Comparison of ENCODE assay signal across 34 cellular contexts in the genomic region with DNA sequence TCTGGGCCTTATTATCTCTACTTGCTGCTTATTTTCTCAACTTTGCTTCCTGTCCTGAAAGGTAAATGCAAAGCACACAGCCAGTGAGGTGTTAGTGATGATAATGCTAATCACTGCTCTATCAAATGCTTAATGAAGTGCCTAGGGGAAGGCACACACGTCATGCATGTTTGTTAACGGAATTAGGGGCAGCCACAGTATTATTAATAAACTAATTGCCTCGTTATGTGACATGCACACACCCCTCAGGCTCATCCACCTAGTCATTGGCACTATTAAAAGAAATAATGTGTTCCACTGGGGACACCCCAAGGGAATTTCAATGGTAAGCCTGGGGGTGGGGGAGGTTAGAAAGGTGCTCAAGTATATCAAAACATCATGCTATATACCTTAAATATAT.
"Had no signal": no experiment of that assay in that cellular context is flagged by ENCODE, and none has a peak within 500 bp of the region (broad histone marks: within the 10 kb centered on the region; RNA-seq: fewer than 3 reads in every experiment).

No MANE protein-coding gene starts in this region.

- DNase-seq: Karpas-422, Kasumi-1, MG63, MM.1S, MV-4-11, NCI-H1048, NCI-H1092, NCI-H1092 treated with DMSO at 0.1 percent for 48 hours, NCI-H1105, NCI-H1105 treated with DMSO at 0.1 percent for 48 hours, NCI-H1417, NCI-H1417 treated with DMSO at 0.1 percent for 48 hours, NCI-H1436, NCI-H1436 treated with DMSO at 0.1 percent for 48 hours, NCI-H146, NCI-H1694, NCI-H1694 treated with DMSO at 0.1 percent for 48 hours, NCI-H187, NCI-H187 treated with DMSO at 0.1 percent for 48 hours, NCI-H1930, NCI-H2029, NCI-H2029 treated with DMSO at 0.1 percent for 48 hours, NCI-H2081, NCI-H2081 treated with DMSO at 0.1 percent for 48 hours, NCI-H2107, NCI-H2171, NCI-H2171 treated with DMSO at 0.1 percent for 48 hours, NCI-H2227 treated with DMSO at 0.1 percent for 48 hours, NCI-H226, NCI-H345, NCI-H446, NCI-H446 treated with DMSO at 0.1 percent for 48 hours, NCI-H510A, NCI-H510A treated with DMSO at 0.1 percent for 48 hours had no signal

- H3K9me3 ChIP-seq: MG63 had no signal

- H3K27me3 ChIP-seq: MG63 had no signal

- H3K36me3 ChIP-seq: MG63 had no signal

- H3K4me3 ChIP-seq: MG63 had no signal
